Comparison of ENCODE assay signal across 11 cellular contexts in genomic region chr3:56323986-56324420, GRCh38.
DNase-seq lines count a peak whose midpoint lies in the region; ATAC-seq and TF ChIP-seq lines count a peak whose summit lies in the region.
"Had no signal": no experiment of that assay in that cellular context is flagged by ENCODE, and none has a peak within 500 bp of the region (broad histone marks: within the 10 kb centered on the region; RNA-seq: fewer than 3 reads in every experiment).

No MANE protein-coding gene starts in this region.

- H3K4me1 ChIP-seq in HUES64 (ENCODE audit: insufficient read depth, low read length) (peaks cover 35% of the 10 kb centered on the region; the same call in 1 of the 2 replicates), body of pancreas (peaks cover 4% of the 10 kb centered on the region)

- TF ChIP-seq CTCF in AG09319 (IDR thresholded peaks at IDR 0.05; ENCODE audit: low read depth, low read length) (no peak), body of pancreas (IDR thresholded peaks at IDR 0.05) (no peak)

- H3K27ac ChIP-seq in HUES64 (ENCODE audit: low read depth, low read length) (peak overlapping the region; percentile 23), body of pancreas (no peak overlapping the region)
- H3K27ac ChIP-seq: thoracic aorta, VCaP had no signal

- H3K9me3 ChIP-seq in HUES64 (ENCODE audit: insufficient read depth, low read depth, low read length) (no peaks in the 10 kb centered on the region), body of pancreas (no peaks in the 10 kb centered on the region)
- H3K9me3 ChIP-seq: thoracic aorta had no signal

- H3K27me3 ChIP-seq in HUES64 (ENCODE audit: insufficient read depth, low read length) (no peaks in the 10 kb centered on the region), body of pancreas (no peaks in the 10 kb centered on the region)

- no peak overlapping the region for H3K9ac ChIP-seq in HUES64 (ENCODE audit: low read depth, low read length)

- DNase-seq in AG09319 (ENCODE audit: extremely low read depth, low read depth) (peak; percentile 10), body of pancreas (peak in 1 of 4 donors; percentile 8), iris pigment epithelial cell (ENCODE audit: low read depth) (peak; percentile 78), GDM1 (lab: John Stamatoyannopoulos, UW) (no peak)
- DNase-seq: stimulated activated CD4-positive, alpha-beta T cell treated with anti-CD3 and anti-CD28 coated beads, Interleukin-15, amount 100 ng/mL, for 24 hours had no signal

- TF ChIP-seq POLR2A in body of pancreas (IDR thresholded peaks at IDR 0.05) = no peak

- H3K4me3 ChIP-seq in HUES64 (ENCODE audit: low read length) (no peak overlapping the region), body of pancreas (no peak overlapping the region)
- H3K4me3 ChIP-seq: thoracic aorta had no signal

- H3K36me3 ChIP-seq in HUES64 (ENCODE audit: insufficient read depth, low read length) (no peaks in the 10 kb centered on the region), body of pancreas (replicated peaks in 1 of 2; ENCODE audit: insufficient read depth in 1 of 2, low read depth in 2 of 2) (no peaks in the 10 kb centered on the region)
- H3K36me3 ChIP-seq: thoracic aorta had no signal

- ATAC-seq in body of pancreas = peak; percentile 18
- ATAC-seq in GM19452 (IDR thresholded peaks at IDR 0.05; ENCODE audit: unreplicated experiment) = no peak
- ATAC-seq in HG02981 (IDR thresholded peaks at IDR 0.05; ENCODE audit: unreplicated experiment) = no peak
- no peak for ATAC-seq in GM19035 (IDR thresholded peaks at IDR 0.05; ENCODE audit: unreplicated experiment)

- 66% methylated on average over 2 of the region's 2 CpGs for WGBS in HUES64
- WGBS in body of pancreas, 2 donors = 68 to 77% methylated on average over 2 of the region's 2 CpGs

- intact Hi-C loops in body of pancreas (cut with DNase I) = no loop called here
